Comparison of ENCODE assay signal across 9 cellular contexts in genomic region chr9:23751614-23752013, GRCh38.
"Had no signal": no experiment of that assay in that cellular context is flagged by ENCODE, and none has a peak within 500 bp of the region (broad histone marks: within the 10 kb centered on the region; RNA-seq: fewer than 3 reads in every experiment).

No MANE protein-coding gene starts in this region.

- H3K4me3 Mint-ChIP-seq: IgD-negative memory B cell had no signal

- H3K27ac Mint-ChIP-seq: IgD-negative memory B cell had no signal

- H3K4me3 ChIP-seq: K562 had no signal

- H3K27me3 Mint-ChIP-seq: IgD-negative memory B cell had no signal

- ATAC-seq: HepG2, K562 had no signal

- H3K4me2 ChIP-seq: KMS-11 had no signal

- H3K27ac ChIP-seq: HL-60, KMS-11 had no signal

- H3K4me1 Mint-ChIP-seq: IgD-negative memory B cell had no signal

- H3K9ac ChIP-seq: KMS-11 had no signal

- FAIRE-seq: HepG2, HTR-8/SVneo, K562 had no signal

- DNase-seq: IMR-90, KBM-7, KG1 had no signal
